In the genomic region with DNA sequence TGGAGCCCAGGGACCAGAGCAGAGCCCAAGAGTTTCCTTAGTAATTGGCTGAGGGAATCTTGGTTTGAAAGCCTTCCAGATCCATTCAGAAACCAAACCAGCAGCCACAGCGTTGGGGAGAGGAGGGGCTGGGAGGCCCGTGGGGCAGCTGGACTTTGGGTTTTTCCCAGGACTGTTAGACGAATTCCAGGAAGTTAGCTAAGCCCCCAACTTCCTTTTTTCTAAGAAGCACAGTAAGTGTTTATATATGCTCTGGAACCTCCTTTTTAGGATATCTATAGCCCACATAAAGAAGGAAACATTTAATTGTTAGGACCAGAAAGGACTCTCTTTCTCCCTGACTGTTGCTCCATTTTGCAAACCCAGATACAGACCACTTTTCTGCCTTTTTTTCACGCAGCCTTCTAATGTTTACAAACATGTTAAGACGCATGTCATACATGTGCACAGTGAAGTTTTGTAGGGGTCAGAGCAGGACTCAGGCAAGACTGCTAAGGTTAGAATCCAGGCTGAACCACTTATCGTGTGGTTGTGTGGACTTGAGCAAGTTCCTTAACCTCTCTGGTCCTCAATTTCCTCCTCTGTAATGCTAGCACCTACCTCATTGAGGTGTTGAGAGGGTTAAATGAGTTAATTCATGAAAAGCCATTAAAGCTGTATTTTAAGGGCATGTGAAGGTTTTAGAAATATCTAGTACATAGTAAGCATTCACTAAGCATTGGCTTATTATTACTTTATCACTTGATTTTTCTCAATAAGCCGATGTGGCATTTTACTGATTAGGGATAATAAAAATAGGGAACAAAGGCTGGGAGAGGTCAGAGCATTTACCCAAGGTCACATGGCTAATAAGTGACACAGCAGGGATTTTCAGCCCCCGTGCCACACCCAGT, we compare ENCODE assay signal across 13 cellular contexts. TPM values are rescaled to one million over a fixed set of nuclear protein-coding genes. Genes with fewer than 3 reads are reported as not detected.
A peak's percentile ranks its signal among the peaks of the same experiment; 100 is the strongest.
DNase-seq lines count a peak whose midpoint lies in the region; TF ChIP-seq lines count a peak whose summit lies in the region.
"Had no signal": no experiment of that assay in that cellular context is flagged by ENCODE, and none has a peak within 500 bp of the region (broad histone marks: within the 10 kb centered on the region; RNA-seq: fewer than 3 reads in every experiment).

No MANE protein-coding gene starts in this region.

- H3K27me3 Mint-ChIP-seq in type B pancreatic cell: peaks cover 5% of the 10 kb centered on the region
- no peaks in the 10 kb centered on the region for H3K27me3 Mint-ChIP-seq in activated CD4-positive, alpha-beta memory T cell treated with anti-CD3 and anti-CD28 coated beads, Interleukin-2, amount 10 ng/mL, durations not matched to agents 7 days and 5 days

- H3K4me2 ChIP-seq in mesenchymal stem cell (ENCODE audit: low read length, poor library complexity, severe bottlenecking): no peak overlapping the region
- H3K4me2 ChIP-seq in mesendoderm (ENCODE audit: low read length): no peak overlapping the region

- H3K4ac ChIP-seq in mesenchymal stem cell (ENCODE audit: low read depth in 1 of 2, low read length in 2 of 2) (peak overlapping the region in 1 of 2 experiments; percentile 42), mesendoderm (ENCODE audit: low read depth, low read length) (no peak overlapping the region)

- WGBS in mesenchymal stem cell: 66% methylated on average over 4 of the region's 8 CpGs
- no CpG with 5 or more reads among the region's 8 CpGs for WGBS in mesendoderm (ENCODE audit: extremely low coverage, insufficient coverage, low lambda C conversion rate)

- H2BK120ac ChIP-seq in mesenchymal stem cell (ENCODE audit: low read depth, low read length) (peak overlapping the region; percentile 4), mesendoderm (ENCODE audit: low read depth, low read length) (no peak overlapping the region)

- H3K9ac ChIP-seq in mesenchymal stem cell (ENCODE audit: low read length) (no peak overlapping the region), mesendoderm (ENCODE audit: low read length) (no peak overlapping the region)

- DNase-seq in AG08395 (ENCODE audit: low spot score) (peak; percentile 83), LHCN-M2 (ENCODE audit: low read depth) (peak; percentile 42), dedifferentiated amniotic fluid mesenchymal stem cell (ENCODE audit: extremely low spot score) (peak; percentile 56), mesenchymal stem cell (peak; percentile 88), NCI-H446 treated with DMSO at 0.1 percent for 48 hours (lab: John Stamatoyannopoulos, UW) (no peak), mesendoderm (no peak), type B pancreatic cell (ENCODE audit: extremely low spot score, unreplicated experiment) (no peak)
- DNase-seq in activated CD4-positive, alpha-beta memory T cell treated with anti-CD3 and anti-CD28 coated beads, Interleukin-2, amount 10 ng/mL, durations not matched to agents 7 days and 5 days: no peak
- DNase-seq: activated naive CD4-positive, alpha-beta T cell treated with anti-CD3 and anti-CD28 coated beads for 36 hours; esophagus squamous epithelium; NCI-H1694 had no signal

- peaks cover 4% of the 10 kb centered on the region for H3K9me3 ChIP-seq in mesenchymal stem cell (ENCODE audit: control insufficient read depth, low read length)
- H3K9me3 ChIP-seq: esophagus squamous epithelium, ovary had no signal

- H4K8ac ChIP-seq in mesenchymal stem cell (ENCODE audit: low read length) (no peak overlapping the region), mesendoderm (ENCODE audit: low read depth, low read length) (no peak overlapping the region)

- no peak for TF ChIP-seq CTCF in type B pancreatic cell (conservative IDR thresholded peaks at IDR 0.05)

- H2BK12ac ChIP-seq in mesenchymal stem cell (ENCODE audit: low read length in 2 of 2): peak overlapping the region in 1 of 2 experiments; percentile 57

- H3K4me3 Mint-ChIP-seq in type B pancreatic cell: no peak overlapping the region
- no peak overlapping the region for H3K4me3 Mint-ChIP-seq in activated CD4-positive, alpha-beta memory T cell treated with anti-CD3 and anti-CD28 coated beads, Interleukin-2, amount 10 ng/mL, durations not matched to agents 7 days and 5 days
- H3K4me3 Mint-ChIP-seq: activated naive CD4-positive, alpha-beta T cell treated with anti-CD3 and anti-CD28 coated beads for 36 hours had no signal

- H3K79me1 ChIP-seq in mesenchymal stem cell (replicated peaks; ENCODE audit: low read length, poor library complexity, severe bottlenecking) (peaks cover 18% of the 10 kb centered on the region), mesendoderm (ENCODE audit: low read length) (no peaks in the 10 kb centered on the region)

- H4K91ac ChIP-seq in mesenchymal stem cell (ENCODE audit: low read length): no peak overlapping the region

- H3K27ac ChIP-seq in mesenchymal stem cell (ENCODE audit: low read length, poor library complexity, severe bottlenecking): no peak overlapping the region
- no peak overlapping the region for H3K27ac ChIP-seq in mesendoderm (ENCODE audit: low read depth, low read length)
- H3K27ac ChIP-seq: esophagus squamous epithelium, ovary had no signal

- no peak overlapping the region for H3K27ac Mint-ChIP-seq in type B pancreatic cell
- H3K27ac Mint-ChIP-seq in activated CD4-positive, alpha-beta memory T cell treated with anti-CD3 and anti-CD28 coated beads, Interleukin-2, amount 10 ng/mL, durations not matched to agents 7 days and 5 days: no peak overlapping the region
- H3K27ac Mint-ChIP-seq: activated naive CD4-positive, alpha-beta T cell treated with anti-CD3 and anti-CD28 coated beads for 36 hours had no signal

- no peak overlapping the region for H3K56ac ChIP-seq in mesendoderm (ENCODE audit: low read length)

- POLR2A ChIA-PET in activated CD4-positive, alpha-beta memory T cell treated with anti-CD3 and anti-CD28 coated beads, Interleukin-2, amount 10 ng/mL, durations not matched to agents 7 days and 5 days (lab: Charles Lee): no interaction called here

- H3K23ac ChIP-seq in mesenchymal stem cell (ENCODE audit: low read length in 2 of 2) (no peak overlapping the region), mesendoderm (ENCODE audit: low read length) (no peak overlapping the region)

- H4K5ac ChIP-seq in mesendoderm (ENCODE audit: low read length): no peak overlapping the region

- H3K18ac ChIP-seq in mesenchymal stem cell (ENCODE audit: low read depth in 1 of 2, low read length in 2 of 2): peak overlapping the region in 1 of 2 experiments; percentile 79
- no peak overlapping the region for H3K18ac ChIP-seq in mesendoderm (ENCODE audit: low read length)

- peaks cover 17% of the 10 kb centered on the region for H3K4me1 Mint-ChIP-seq in type B pancreatic cell (ENCODE audit: unreplicated experiment)
- peaks cover 11% of the 10 kb centered on the region for H3K4me1 Mint-ChIP-seq in activated CD4-positive, alpha-beta memory T cell treated with anti-CD3 and anti-CD28 coated beads, Interleukin-2, amount 10 ng/mL, durations not matched to agents 7 days and 5 days

- H3K27me3 ChIP-seq in mesenchymal stem cell (ENCODE audit: control insufficient read depth in 1 of 2, insufficient read depth in 1 of 2, low read length in 2 of 2): no peaks in the 10 kb centered on the region
- H3K27me3 ChIP-seq in mesendoderm (ENCODE audit: insufficient read depth, low read length, poor library complexity): no peaks in the 10 kb centered on the region
- H3K27me3 ChIP-seq: esophagus squamous epithelium, ovary had no signal

- H3K4me1 ChIP-seq in mesenchymal stem cell (ENCODE audit: control insufficient read depth, insufficient read depth, low read depth, low read length): peaks cover 5% of the 10 kb centered on the region
- no peaks in the 10 kb centered on the region for H3K4me1 ChIP-seq in mesendoderm (ENCODE audit: control insufficient read depth, low read depth, low read length)

- H3K36me3 ChIP-seq in mesenchymal stem cell (ENCODE audit: control insufficient read depth in 1 of 2, insufficient read depth in 2 of 2, low read depth in 1 of 2, low read length in 2 of 2) (peaks cover 70 to 90% of the 10 kb centered on the region in 2 experiments), mesendoderm (ENCODE audit: control insufficient read depth, insufficient read depth, low read length) (no peaks in the 10 kb centered on the region)
- H3K36me3 ChIP-seq: esophagus squamous epithelium, ovary had no signal

- no peak overlapping the region for H2BK5ac ChIP-seq in mesenchymal stem cell (ENCODE audit: low read depth, low read length, poor library complexity, severe bottlenecking)
- H2BK5ac ChIP-seq in mesendoderm (ENCODE audit: low read length): no peak overlapping the region

- H2AK5ac ChIP-seq in mesenchymal stem cell (ENCODE audit: low read length, severe bottlenecking): no peak overlapping the region
- H2AK5ac ChIP-seq in mesendoderm (ENCODE audit: low read length): no peak overlapping the region

- H2AFZ ChIP-seq in mesenchymal stem cell (ENCODE audit: low read depth, low read length): peak overlapping the region; percentile 6

- CTCF ChIA-PET in activated CD4-positive, alpha-beta memory T cell treated with anti-CD3 and anti-CD28 coated beads, Interleukin-2, amount 10 ng/mL, durations not matched to agents 7 days and 5 days (lab: Charles Lee): interaction anchor here (1.2 to 1.9 kb wide), 3 partner anchors 9 to 124 kb away, joined by 3 to 8 read pairs (median 4); no protein-coding TSS in a partner anchor

- no peaks in the 10 kb centered on the region for H3K79me2 ChIP-seq in mesendoderm (ENCODE audit: control insufficient read depth, insufficient read depth, low read length)

- H3K4me3 ChIP-seq in mesenchymal stem cell (ENCODE audit: insufficient read depth in 1 of 2, low read depth in 1 of 2, low read length in 2 of 2) (no peak overlapping the region), mesendoderm (ENCODE audit: low read length) (no peak overlapping the region)
- H3K4me3 ChIP-seq: esophagus squamous epithelium, ovary had no signal

- no peaks in the 10 kb centered on the region for H3K9me3 Mint-ChIP-seq in type B pancreatic cell
- no peaks in the 10 kb centered on the region for H3K9me3 Mint-ChIP-seq in activated CD4-positive, alpha-beta memory T cell treated with anti-CD3 and anti-CD28 coated beads, Interleukin-2, amount 10 ng/mL, durations not matched to agents 7 days and 5 days
- H3K9me3 Mint-ChIP-seq: activated naive CD4-positive, alpha-beta T cell treated with anti-CD3 and anti-CD28 coated beads for 36 hours had no signal

- no peak overlapping the region for H2BK15ac ChIP-seq in mesenchymal stem cell (ENCODE audit: low read depth, poor library complexity, severe bottlenecking)
- no peak overlapping the region for H2BK15ac ChIP-seq in mesendoderm (replicated peaks; ENCODE audit: low read depth)

- H3K36me3 Mint-ChIP-seq in type B pancreatic cell: no peaks in the 10 kb centered on the region
- H3K36me3 Mint-ChIP-seq in activated CD4-positive, alpha-beta memory T cell treated with anti-CD3 and anti-CD28 coated beads, Interleukin-2, amount 10 ng/mL, durations not matched to agents 7 days and 5 days (ENCODE audit: low read depth): no peaks in the 10 kb centered on the region

- no peak overlapping the region for H3K14ac ChIP-seq in mesenchymal stem cell (ENCODE audit: low read length in 2 of 2)

RNA-seq across cellular contexts. Expression of a gene that starts 42.4 kb away (rescaled TPM):
- total RNA-seq in LHCN-M2 (2014; rRNA removed): not detected in 2 replicates
- polyA plus RNA-seq in LHCN-M2 (2012): not detected
- not detected for polyA plus RNA-seq in mesenchymal stem cell (2013, experiment 1 of 2)
- not detected for polyA plus RNA-seq in mesenchymal stem cell (2013, experiment 2 of 2)
- not detected for polyA plus RNA-seq in mesendoderm (2013, experiment 1 of 2)
- not detected for polyA plus RNA-seq in mesendoderm (2013, experiment 2 of 2)
- total RNA-seq in type B pancreatic cell (ENCODE audit: low replicate concordance): not detected in 2 replicates
- not detected for total RNA-seq in activated CD4-positive, alpha-beta memory T cell treated with anti-CD3 and anti-CD28 coated beads, Interleukin-2, amount 10 ng/mL, durations not matched to agents 7 days and 5 days
- total RNA-seq: activated naive CD4-positive, alpha-beta T cell treated with anti-CD3 and anti-CD28 coated beads for 36 hours; esophagus squamous epithelium; ovary; T-helper 1 cell treated with Interleukin-12 subunit alpha and Interleukin-12 subunit beta and Interleukin-4 antibody, amounts not matched to agents 30 ng/mL and 1 ng/mL, for 36 hours had no signal
- polyA plus RNA-seq: ovary had no signal

Comparison
In these comparisons a context has a peak if more than half of its experiments do, and no peak if none do; other contexts are left out.
1. DNase-seq: peak in AG08395 (single experiment), LHCN-M2 (single experiment), dedifferentiated amniotic fluid mesenchymal stem cell (single experiment) and mesenchymal stem cell (single experiment); none in NCI-H446 treated with DMSO at 0.1 percent for 48 hours (single experiment), mesendoderm (single experiment), type B pancreatic cell (single experiment) and activated CD4-positive, alpha-beta memory T cell treated with anti-CD3 and anti-CD28 coated beads, Interleukin-2, amount 10 ng/mL, durations not matched to agents 7 days and 5 days (single experiment).